In genomic region chr18:12420831-12421421, GRCh38 we compare ENCODE assay signal across 8 cellular contexts. TPM values are rescaled to one million over a fixed set of nuclear protein-coding genes. Genes with fewer than 3 reads are reported as not detected.
DNase-seq lines count a peak whose midpoint lies in the region; ATAC-seq and TF ChIP-seq lines count a peak whose summit lies in the region.

No MANE protein-coding gene starts in this region.

- H2AFZ ChIP-seq in MM.1S (ENCODE audit: low read length) = no peak overlapping the region

- H3K27me3 ChIP-seq in layer of hippocampus (ENCODE audit: control insufficient read depth, insufficient read depth, low read length) (no peaks in the 10 kb centered on the region), MM.1S (replicated peaks; ENCODE audit: insufficient read depth, low read length) (no peaks in the 10 kb centered on the region)

- H3K27me3 Mint-ChIP-seq in activated naive CD8-positive, alpha-beta T cell treated with anti-CD3 and anti-CD28 coated beads for 36 hours = no peaks in the 10 kb centered on the region

- H3K36me3 Mint-ChIP-seq in activated naive CD8-positive, alpha-beta T cell treated with anti-CD3 and anti-CD28 coated beads for 36 hours = peaks cover 21% of the 10 kb centered on the region

- H3K27ac Mint-ChIP-seq in activated naive CD8-positive, alpha-beta T cell treated with anti-CD3 and anti-CD28 coated beads for 36 hours = no peak overlapping the region

- ATAC-seq in GM19023 (IDR thresholded peaks at IDR 0.05; ENCODE audit: unreplicated experiment) (no peak), HG02870 (IDR thresholded peaks at IDR 0.05; ENCODE audit: unreplicated experiment) (no peak), HG02938 (IDR thresholded peaks at IDR 0.05; ENCODE audit: unreplicated experiment) (no peak)

- H3K4me1 ChIP-seq in MM.1S (ENCODE audit: low read length) = no peaks in the 10 kb centered on the region

- no peaks in the 10 kb centered on the region for H3K9me3 Mint-ChIP-seq in activated naive CD8-positive, alpha-beta T cell treated with anti-CD3 and anti-CD28 coated beads for 36 hours

- H3K4me3 ChIP-seq in MM.1S (ENCODE audit: low read length) = no peak overlapping the region

- DNase-seq in DMS79 treated with DMSO at 0.1 percent for 48 hours (lab: John Stamatoyannopoulos, UW) (peak; percentile 74), NAMALWA (ENCODE audit: low spot score) (peak; percentile 75), MM.1S (no peak)
- no peak for DNase-seq in activated naive CD8-positive, alpha-beta T cell treated with anti-CD3 and anti-CD28 coated beads for 36 hours

- H3K27ac ChIP-seq in layer of hippocampus (ENCODE audit: low read depth, low read length) (peak overlapping the region; percentile 80), MM.1S (ENCODE audit: low read length) (no peak overlapping the region)

- H3K79me2 ChIP-seq in MM.1S (ENCODE audit: low read length) = no peaks in the 10 kb centered on the region

- H3K4me1 Mint-ChIP-seq in activated naive CD8-positive, alpha-beta T cell treated with anti-CD3 and anti-CD28 coated beads for 36 hours = peaks cover 7% of the 10 kb centered on the region

- no peak for TF ChIP-seq CTCF in MM.1S (IDR thresholded peaks at IDR 0.05; ENCODE audit: low read length)

- H3K36me3 ChIP-seq in MM.1S (replicated peaks; ENCODE audit: insufficient read depth, low read length) = no peaks in the 10 kb centered on the region

- no peaks in the 10 kb centered on the region for H4K20me1 ChIP-seq in MM.1S (ENCODE audit: insufficient read depth, low read length)

- no peaks in the 10 kb centered on the region for H3K9me3 ChIP-seq in MM.1S (replicated peaks; ENCODE audit: insufficient read depth, low read length)

- H3K4me2 ChIP-seq in MM.1S (ENCODE audit: low read depth, low read length) = no peak overlapping the region

- H3K9ac ChIP-seq in MM.1S (ENCODE audit: low read length) = no peak overlapping the region

- H3F3A ChIP-seq in MM.1S (ENCODE audit: insufficient read depth, low read length) = no peaks in the 10 kb centered on the region

- H3K9me2 ChIP-seq in MM.1S (replicated peaks; ENCODE audit: insufficient read depth, low read length) = no peaks in the 10 kb centered on the region

- H3K4me3 Mint-ChIP-seq in activated naive CD8-positive, alpha-beta T cell treated with anti-CD3 and anti-CD28 coated beads for 36 hours = peak overlapping the region; percentile 64

RNA-seq across cellular contexts. Expression of gene PRELID3A, which starts 13.2 kb away (rescaled TPM):
- total RNA-seq in activated naive CD8-positive, alpha-beta T cell treated with anti-CD3 and anti-CD28 coated beads for 36 hours = 1 to 10 TPM; 7.4 to 8.2 TPM

RNA-seq across cellular contexts. Expression of gene AFG3L2, which starts 43.9 kb away (rescaled TPM):
- total RNA-seq in activated naive CD8-positive, alpha-beta T cell treated with anti-CD3 and anti-CD28 coated beads for 36 hours = 10 to 100 TPM; 80.4 to 80.7 TPM

Comparison
In these comparisons a context has a peak if more than half of its experiments do, and no peak if none do; other contexts are left out.
1. DNase-seq: peak in DMS79 treated with DMSO at 0.1 percent for 48 hours (single experiment) and NAMALWA (single experiment); none in activated naive CD8-positive, alpha-beta T cell treated with anti-CD3 and anti-CD28 coated beads for 36 hours (single experiment) and MM.1S (single experiment).